Comparison of ENCODE assay signal across 19 cellular contexts in genomic region chr14:51356381-51356780, GRCh38.
DNase-seq lines count a peak whose midpoint lies in the region; ATAC-seq and TF ChIP-seq lines count a peak whose summit lies in the region.
"Had no signal": no experiment of that assay in that cellular context is flagged by ENCODE, and none has a peak within 500 bp of the region (broad histone marks: within the 10 kb centered on the region; RNA-seq: fewer than 3 reads in every experiment).

No MANE protein-coding gene starts in this region.

- TF ChIP-seq CTCF in mammary epithelial cell (conservative IDR thresholded peaks at IDR 0.05 in 1 of 2, IDR thresholded peaks at IDR 0.05 in 1 of 2; ENCODE audit: extremely low read depth in 1 of 2, insufficient read depth in 1 of 2, low read depth in 1 of 2, low read length in 2 of 2) (no peak), neural progenitor cell (IDR thresholded peaks at IDR 0.05) (no peak)

- H4K20me1 ChIP-seq in mammary epithelial cell (ENCODE audit: insufficient read depth, low read length) (no peaks in the 10 kb centered on the region), neural progenitor cell (ENCODE audit: low read depth) (no peaks in the 10 kb centered on the region)

- H2AFZ ChIP-seq in mammary epithelial cell (ENCODE audit: low read depth, low read length) (peak overlapping the region; percentile 31), neural progenitor cell (replicated peaks) (no peak overlapping the region)
- H2AFZ ChIP-seq: GM23338 had no signal

- ATAC-seq in aorta (ENCODE audit: low FRiP score) = peak; percentile 65
- ATAC-seq: GM23338 had no signal

- DNase-seq in DMS 273 (lab: John Stamatoyannopoulos, UW; ENCODE audit: unreplicated experiment) (peak; percentile 42), DMS 273 treated with DMSO at 0.1 percent for 48 hours (lab: John Stamatoyannopoulos, UW) (no peak), mammary epithelial cell (no peak), neural progenitor cell (ENCODE audit: low spot score) (peak; percentile 13), aorta (no peak), HK-2 (ENCODE audit: unreplicated experiment) (no peak), DMS114 treated with DMSO at 0.1 percent for 48 hours (lab: John Stamatoyannopoulos, UW; ENCODE audit: unreplicated experiment) (no peak)
- DNase-seq in activated naive CD4-positive, alpha-beta T cell treated with Interleukin-2 at 50 U/mL for 16 hours = no peak
- DNase-seq: DND-41; GDM1; NCI-H1105; NCI-H187; NCI-H2171 treated with DMSO at 0.1 percent for 48 hours; NCI-H524 treated with DMSO at 0.1 percent for 48 hours; NK-92 treated with Interleukin-12 subunit alpha and Interleukin-12 subunit beta, amount 100 ng/mL, for 24 hours; OCI-M1 had no signal

- H3K4me1 Mint-ChIP-seq in neural progenitor cell = peaks cover 39% of the 10 kb centered on the region
- H3K4me1 Mint-ChIP-seq: GM23338 had no signal

- intact Hi-C loops in mammary epithelial cell (cut with micrococcal nuclease) = no loop called here
- intact Hi-C loops in aorta (cut with DNase I) = no loop called here

- no peaks in the 10 kb centered on the region for H3K9me3 Mint-ChIP-seq in neural progenitor cell
- H3K9me3 Mint-ChIP-seq: GM23338 had no signal

- WGBS in mammary epithelial cell (ENCODE audit: low coverage, missing lambda C conversion rate) = 46% methylated on average over 5 of the region's 5 CpGs
- WGBS in aorta, 2 donors = 82 to 84% methylated on average over 5 of the region's 5 CpGs

- H3K4me2 ChIP-seq in mammary epithelial cell (ENCODE audit: insufficient read depth, low read depth, low read length) (no peak overlapping the region), neural progenitor cell (no peak overlapping the region)
- H3K4me2 ChIP-seq: GM23338 had no signal

- no peaks in the 10 kb centered on the region for H3F3A ChIP-seq in neural progenitor cell (ENCODE audit: low read depth)

- in situ Hi-C loops in mammary epithelial cell (cut with MboI; ENCODE audit: low sequenced_read_pairs in 2 of 2) = no loop called here

- H3K9me3 ChIP-seq in mammary epithelial cell (replicated peaks; ENCODE audit: insufficient read depth, low read length) (no peaks in the 10 kb centered on the region), neural progenitor cell (ENCODE audit: low read depth) (no peaks in the 10 kb centered on the region), aorta (ENCODE audit: control insufficient read depth, low read length) (no peaks in the 10 kb centered on the region)
- H3K9me3 ChIP-seq: SJSA1 had no signal

- dilution Hi-C loops in mammary epithelial cell (cut with HindIII; ENCODE audit: low sequenced_read_pairs) = no loop called here

- H3K79me2 ChIP-seq in mammary epithelial cell (ENCODE audit: insufficient read depth, low read length) = no peaks in the 10 kb centered on the region
- no peaks in the 10 kb centered on the region for H3K79me2 ChIP-seq in neural progenitor cell (ENCODE audit: low read depth)

- H3K36me3 Mint-ChIP-seq in neural progenitor cell = no peaks in the 10 kb centered on the region

- H3K27ac Mint-ChIP-seq in neural progenitor cell = no peak overlapping the region
- H3K27ac Mint-ChIP-seq: GM23338 had no signal

- no TSS peak for BruUV-seq in mammary epithelial cell (replicated peaks; lab: Mats Ljungman, UMichigan)

- H3K27ac ChIP-seq in mammary epithelial cell (ENCODE audit: insufficient read depth, low read depth, low read length) = no peak overlapping the region
- no peak overlapping the region for H3K27ac ChIP-seq in neural progenitor cell
- no peak overlapping the region for H3K27ac ChIP-seq in aorta (ENCODE audit: low read depth in 1 of 2, low read length in 2 of 2)
- H3K27ac ChIP-seq: 22Rv1, SJSA1 had no signal

- no peak overlapping the region for H3K9ac ChIP-seq in mammary epithelial cell (ENCODE audit: insufficient read depth, low read length)
- H3K9ac ChIP-seq in neural progenitor cell = no peak overlapping the region

- H3K4me1 ChIP-seq in mammary epithelial cell (ENCODE audit: insufficient read depth, low read length) (peaks cover 21% of the 10 kb centered on the region), neural progenitor cell (peaks cover 29% of the 10 kb centered on the region), aorta (ENCODE audit: control insufficient read depth in 1 of 2, insufficient read depth in 2 of 2, low read length in 2 of 2) (no peaks in the 10 kb centered on the region)

- CTCF ChIA-PET in mammary epithelial cell (lab: Charles Lee; ENCODE audit: low non-redundant PET) = no interaction called here

- H3K4me3 ChIP-seq in mammary epithelial cell (replicated peaks in 1 of 3; ENCODE audit: insufficient read depth in 1 of 3, low read depth in 2 of 3, low read length in 3 of 3) (no peak overlapping the region), neural progenitor cell (no peak overlapping the region), aorta (ENCODE audit: low read length in 2 of 2) (no peak overlapping the region)
- H3K4me3 ChIP-seq: GM23338, SJSA1 had no signal

- H3K4me3 Mint-ChIP-seq in neural progenitor cell = no peak overlapping the region
- H3K4me3 Mint-ChIP-seq: GM23338 had no signal

- H3K27me3 ChIP-seq in mammary epithelial cell (ENCODE audit: insufficient read depth, low read length) (no peaks in the 10 kb centered on the region), neural progenitor cell (no peaks in the 10 kb centered on the region), aorta (ENCODE audit: control insufficient read depth in 1 of 2, insufficient read depth in 2 of 2, low read length in 1 of 2) (no peaks in the 10 kb centered on the region)
- H3K27me3 ChIP-seq: SJSA1 had no signal

- peaks cover 2% of the 10 kb centered on the region for H3K27me3 Mint-ChIP-seq in neural progenitor cell (ENCODE audit: insufficient read depth, low read depth)

- no peaks in the 10 kb centered on the region for H3K36me3 ChIP-seq in mammary epithelial cell (ENCODE audit: insufficient read depth, low read length)
- H3K36me3 ChIP-seq in neural progenitor cell = no peaks in the 10 kb centered on the region
- H3K36me3 ChIP-seq in aorta (ENCODE audit: control insufficient read depth in 1 of 2, insufficient read depth in 2 of 2, low read length in 1 of 2) = no peaks in the 10 kb centered on the region
- H3K36me3 ChIP-seq: SJSA1 had no signal

Comparison
In these comparisons a context has a peak if more than half of its experiments do, and no peak if none do; other contexts are left out.
1. DNase-seq: peak in DMS 273 (single experiment) and neural progenitor cell (single experiment); none in DMS 273 treated with DMSO at 0.1 percent for 48 hours (single experiment), mammary epithelial cell (single experiment), aorta (0 of 2), HK-2 (single experiment), DMS114 treated with DMSO at 0.1 percent for 48 hours (single experiment) and activated naive CD4-positive, alpha-beta T cell treated with Interleukin-2 at 50 U/mL for 16 hours (single experiment).